In the genomic region with DNA sequence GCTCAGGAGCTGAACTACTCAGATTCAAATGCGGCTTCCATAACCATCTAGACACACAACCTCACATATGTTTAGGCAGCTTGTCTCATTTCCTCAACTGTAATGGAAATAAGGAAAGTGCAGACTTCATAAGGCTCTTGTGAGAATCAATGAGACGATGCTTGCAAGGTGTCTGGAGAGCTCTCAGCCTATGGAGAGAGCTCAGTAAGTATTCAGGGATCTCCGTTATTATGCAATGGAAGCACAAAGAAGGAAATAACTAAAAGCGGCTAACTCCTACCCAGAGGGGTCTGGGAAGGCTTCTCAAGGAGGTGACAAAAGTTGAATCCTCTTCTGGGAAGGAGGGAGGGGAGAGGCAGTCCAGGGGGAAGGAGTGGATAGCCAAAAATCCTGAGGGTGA, we compare ENCODE assay signal across 1 cellular context.
TF ChIP-seq lines count a peak whose summit lies in the region.

No MANE protein-coding gene starts in this region.

TF ChIP-seq in GM23338, 12 proteins besides CTCF, POLR2A, EP300 and RAD21 (continued from another document):
- TF ChIP-seq, protein P1, sequence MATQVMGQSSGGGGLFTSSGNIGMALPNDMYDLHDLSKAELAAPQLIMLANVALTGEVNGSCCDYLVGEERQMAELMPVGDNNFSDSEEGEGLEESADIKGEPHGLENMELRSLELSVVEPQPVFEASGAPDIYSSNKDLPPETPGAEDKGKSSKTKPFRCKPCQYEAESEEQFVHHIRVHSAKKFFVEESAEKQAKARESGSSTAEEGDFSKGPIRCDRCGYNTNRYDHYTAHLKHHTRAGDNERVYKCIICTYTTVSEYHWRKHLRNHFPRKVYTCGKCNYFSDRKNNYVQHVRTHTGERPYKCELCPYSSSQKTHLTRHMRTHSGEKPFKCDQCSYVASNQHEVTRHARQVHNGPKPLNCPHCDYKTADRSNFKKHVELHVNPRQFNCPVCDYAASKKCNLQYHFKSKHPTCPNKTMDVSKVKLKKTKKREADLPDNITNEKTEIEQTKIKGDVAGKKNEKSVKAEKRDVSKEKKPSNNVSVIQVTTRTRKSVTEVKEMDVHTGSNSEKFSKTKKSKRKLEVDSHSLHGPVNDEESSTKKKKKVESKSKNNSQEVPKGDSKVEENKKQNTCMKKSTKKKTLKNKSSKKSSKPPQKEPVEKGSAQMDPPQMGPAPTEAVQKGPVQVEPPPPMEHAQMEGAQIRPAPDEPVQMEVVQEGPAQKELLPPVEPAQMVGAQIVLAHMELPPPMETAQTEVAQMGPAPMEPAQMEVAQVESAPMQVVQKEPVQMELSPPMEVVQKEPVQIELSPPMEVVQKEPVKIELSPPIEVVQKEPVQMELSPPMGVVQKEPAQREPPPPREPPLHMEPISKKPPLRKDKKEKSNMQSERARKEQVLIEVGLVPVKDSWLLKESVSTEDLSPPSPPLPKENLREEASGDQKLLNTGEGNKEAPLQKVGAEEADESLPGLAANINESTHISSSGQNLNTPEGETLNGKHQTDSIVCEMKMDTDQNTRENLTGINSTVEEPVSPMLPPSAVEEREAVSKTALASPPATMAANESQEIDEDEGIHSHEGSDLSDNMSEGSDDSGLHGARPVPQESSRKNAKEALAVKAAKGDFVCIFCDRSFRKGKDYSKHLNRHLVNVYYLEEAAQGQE (IDR thresholded peaks at IDR 0.05; ENCODE audit: unreplicated experiment) = no peak
- TF ChIP-seq, protein P2, sequence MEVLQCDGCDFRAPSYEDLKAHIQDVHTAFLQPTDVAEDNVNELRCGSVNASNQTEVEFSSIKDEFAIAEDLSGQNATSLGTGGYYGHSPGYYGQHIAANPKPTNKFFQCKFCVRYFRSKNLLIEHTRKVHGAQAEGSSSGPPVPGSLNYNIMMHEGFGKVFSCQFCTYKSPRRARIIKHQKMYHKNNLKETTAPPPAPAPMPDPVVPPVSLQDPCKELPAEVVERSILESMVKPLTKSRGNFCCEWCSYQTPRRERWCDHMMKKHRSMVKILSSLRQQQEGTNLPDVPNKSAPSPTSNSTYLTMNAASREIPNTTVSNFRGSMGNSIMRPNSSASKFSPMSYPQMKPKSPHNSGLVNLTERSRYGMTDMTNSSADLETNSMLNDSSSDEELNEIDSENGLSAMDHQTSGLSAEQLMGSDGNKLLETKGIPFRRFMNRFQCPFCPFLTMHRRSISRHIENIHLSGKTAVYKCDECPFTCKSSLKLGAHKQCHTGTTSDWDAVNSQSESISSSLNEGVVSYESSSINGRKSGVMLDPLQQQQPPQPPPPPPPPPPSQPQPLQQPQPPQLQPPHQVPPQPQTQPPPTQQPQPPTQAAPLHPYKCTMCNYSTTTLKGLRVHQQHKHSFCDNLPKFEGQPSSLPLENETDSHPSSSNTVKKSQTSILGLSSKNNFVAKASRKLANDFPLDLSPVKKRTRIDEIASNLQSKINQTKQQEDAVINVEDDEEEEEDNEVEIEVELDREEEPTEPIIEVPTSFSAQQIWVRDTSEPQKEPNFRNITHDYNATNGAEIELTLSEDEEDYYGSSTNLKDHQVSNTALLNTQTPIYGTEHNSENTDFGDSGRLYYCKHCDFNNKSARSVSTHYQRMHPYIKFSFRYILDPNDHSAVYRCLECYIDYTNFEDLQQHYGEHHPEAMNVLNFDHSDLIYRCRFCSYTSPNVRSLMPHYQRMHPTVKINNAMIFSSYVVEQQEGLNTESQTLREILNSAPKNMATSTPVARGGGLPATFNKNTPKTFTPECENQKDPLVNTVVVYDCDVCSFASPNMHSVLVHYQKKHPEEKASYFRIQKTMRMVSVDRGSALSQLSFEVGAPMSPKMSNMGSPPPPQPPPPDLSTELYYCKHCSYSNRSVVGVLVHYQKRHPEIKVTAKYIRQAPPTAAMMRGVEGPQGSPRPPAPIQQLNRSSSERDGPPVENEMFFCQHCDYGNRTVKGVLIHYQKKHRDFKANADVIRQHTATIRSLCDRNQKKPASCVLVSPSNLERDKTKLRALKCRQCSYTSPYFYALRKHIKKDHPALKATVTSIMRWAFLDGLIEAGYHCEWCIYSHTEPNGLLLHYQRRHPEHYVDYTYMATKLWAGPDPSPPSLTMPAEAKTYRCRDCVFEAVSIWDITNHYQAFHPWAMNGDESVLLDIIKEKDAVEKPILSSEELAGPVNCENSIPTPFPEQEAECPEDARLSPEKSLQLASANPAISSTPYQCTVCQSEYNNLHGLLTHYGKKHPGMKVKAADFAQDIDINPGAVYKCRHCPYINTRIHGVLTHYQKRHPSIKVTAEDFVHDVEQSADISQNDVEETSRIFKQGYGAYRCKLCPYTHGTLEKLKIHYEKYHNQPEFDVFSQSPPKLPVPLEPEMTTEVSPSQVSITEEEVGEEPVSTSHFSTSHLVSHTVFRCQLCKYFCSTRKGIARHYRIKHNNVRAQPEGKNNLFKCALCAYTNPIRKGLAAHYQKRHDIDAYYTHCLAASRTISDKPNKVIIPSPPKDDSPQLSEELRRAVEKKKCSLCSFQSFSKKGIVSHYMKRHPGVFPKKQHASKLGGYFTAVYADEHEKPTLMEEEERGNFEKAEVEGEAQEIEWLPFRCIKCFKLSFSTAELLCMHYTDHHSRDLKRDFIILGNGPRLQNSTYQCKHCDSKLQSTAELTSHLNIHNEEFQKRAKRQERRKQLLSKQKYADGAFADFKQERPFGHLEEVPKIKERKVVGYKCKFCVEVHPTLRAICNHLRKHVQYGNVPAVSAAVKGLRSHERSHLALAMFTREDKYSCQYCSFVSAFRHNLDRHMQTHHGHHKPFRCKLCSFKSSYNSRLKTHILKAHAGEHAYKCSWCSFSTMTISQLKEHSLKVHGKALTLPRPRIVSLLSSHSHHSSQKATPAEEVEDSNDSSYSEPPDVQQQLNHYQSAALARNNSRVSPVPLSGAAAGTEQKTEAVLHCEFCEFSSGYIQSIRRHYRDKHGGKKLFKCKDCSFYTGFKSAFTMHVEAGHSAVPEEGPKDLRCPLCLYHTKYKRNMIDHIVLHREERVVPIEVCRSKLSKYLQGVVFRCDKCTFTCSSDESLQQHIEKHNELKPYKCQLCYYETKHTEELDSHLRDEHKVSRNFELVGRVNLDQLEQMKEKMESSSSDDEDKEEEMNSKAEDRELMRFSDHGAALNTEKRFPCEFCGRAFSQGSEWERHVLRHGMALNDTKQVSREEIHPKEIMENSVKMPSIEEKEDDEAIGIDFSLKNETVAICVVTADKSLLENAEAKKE (CRISPR knock-in tag; IDR thresholded peaks at IDR 0.05) = no peak
- TF ChIP-seq ZNF114 (CRISPR knock-in tag; IDR thresholded peaks at IDR 0.05) = no peak
- no peak for TF ChIP-seq STAT1 (IDR thresholded peaks at IDR 0.05; ENCODE audit: unreplicated experiment)
- no peak for TF ChIP-seq POLR2AphosphoS5 (IDR thresholded peaks at IDR 0.05; ENCODE audit: low read depth)
- TF ChIP-seq CREB1 (CRISPR knock-in tag; IDR thresholded peaks at IDR 0.05; ENCODE audit: low read depth) = no peak
- TF ChIP-seq NANOG (IDR thresholded peaks at IDR 0.05; ENCODE audit: borderline replicate concordance) = no peak
- TF ChIP-seq, protein P3, sequence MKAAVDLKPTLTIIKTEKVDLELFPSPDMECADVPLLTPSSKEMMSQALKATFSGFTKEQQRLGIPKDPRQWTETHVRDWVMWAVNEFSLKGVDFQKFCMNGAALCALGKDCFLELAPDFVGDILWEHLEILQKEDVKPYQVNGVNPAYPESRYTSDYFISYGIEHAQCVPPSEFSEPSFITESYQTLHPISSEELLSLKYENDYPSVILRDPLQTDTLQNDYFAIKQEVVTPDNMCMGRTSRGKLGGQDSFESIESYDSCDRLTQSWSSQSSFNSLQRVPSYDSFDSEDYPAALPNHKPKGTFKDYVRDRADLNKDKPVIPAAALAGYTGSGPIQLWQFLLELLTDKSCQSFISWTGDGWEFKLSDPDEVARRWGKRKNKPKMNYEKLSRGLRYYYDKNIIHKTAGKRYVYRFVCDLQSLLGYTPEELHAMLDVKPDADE (IDR thresholded peaks at IDR 0.05) = no peak
- no peak for TF ChIP-seq ZNF331 (CRISPR knock-in tag; IDR thresholded peaks at IDR 0.05; ENCODE audit: low read depth)
TF ChIP-seq in GM23338: peak in this region for 0.
